Comparison of ENCODE assay signal across 1 cellular context in genomic region chr21:43829575-43830119, GRCh38.
TF ChIP-seq lines count a peak whose summit lies in the region.

No MANE protein-coding gene starts in this region.

TF ChIP-seq in A549, 52 proteins besides CTCF, POLR2A, EP300 and RAD21:
- TF ChIP-seq KDM1A (IDR thresholded peaks at IDR 0.05; ENCODE audit: low read depth) (no peak), KDM5A (IDR thresholded peaks at IDR 0.05) (no peak), MAX (IDR thresholded peaks at IDR 0.05) (no peak), ESRRA (IDR thresholded peaks at IDR 0.05; ENCODE audit: borderline replicate concordance, low read length) (no peak), TFCP2L1 (CRISPR knock-in tag; IDR thresholded peaks at IDR 0.05) (no peak), GATA3 (IDR thresholded peaks at IDR 0.05; ENCODE audit: borderline replicate concordance) (no peak), EHMT2 (IDR thresholded peaks at IDR 0.05; ENCODE audit: low read depth) (no peak), NFE2L2 (conservative IDR thresholded peaks at IDR 0.05; ENCODE audit: low read length) (no peak), USF2 (IDR thresholded peaks at IDR 0.05) (no peak), EHF (CRISPR knock-in tag; IDR thresholded peaks at IDR 0.05) (no peak)
- TF ChIP-seq, protein P1, sequence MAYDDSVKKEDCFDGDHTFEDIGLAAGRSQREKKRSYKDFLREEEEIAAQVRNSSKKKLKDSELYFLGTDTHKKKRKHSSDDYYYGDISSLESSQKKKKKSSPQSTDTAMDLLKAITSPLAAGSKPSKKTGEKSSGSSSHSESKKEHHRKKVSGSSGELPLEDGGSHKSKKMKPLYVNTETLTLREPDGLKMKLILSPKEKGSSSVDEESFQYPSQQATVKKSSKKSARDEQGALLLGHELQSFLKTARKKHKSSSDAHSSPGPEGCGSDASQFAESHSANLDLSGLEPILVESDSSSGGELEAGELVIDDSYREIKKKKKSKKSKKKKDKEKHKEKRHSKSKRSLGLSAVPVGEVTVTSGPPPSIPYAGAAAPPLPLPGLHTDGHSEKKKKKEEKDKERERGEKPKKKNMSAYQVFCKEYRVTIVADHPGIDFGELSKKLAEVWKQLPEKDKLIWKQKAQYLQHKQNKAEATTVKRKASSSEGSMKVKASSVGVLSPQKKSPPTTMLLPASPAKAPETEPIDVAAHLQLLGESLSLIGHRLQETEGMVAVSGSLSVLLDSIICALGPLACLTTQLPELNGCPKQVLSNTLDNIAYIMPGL (CRISPR knock-in tag; IDR thresholded peaks at IDR 0.05; ENCODE audit: borderline replicate concordance): no peak
TF ChIP-seq in A549: peak in this region for 0.
